8 cellular contexts compared by ENCODE assay signal in genomic region chr11:71813481-71814355, GRCh38. TPM values are rescaled to one million over a fixed set of nuclear protein-coding genes. Genes with fewer than 3 reads are reported as not detected.
DNase-seq lines count a peak whose midpoint lies in the region; ATAC-seq, FAIRE-seq and TF ChIP-seq lines count a peak whose summit lies in the region.
"Not testable (repeated sequence)": the region's sequence is repeated elsewhere in the genome, so short reads cannot be mapped to it uniquely, and the experiment has no call there.

No MANE protein-coding gene starts in this region.

- H3K4me3 Mint-ChIP-seq in activated T-cell treated with anti-CD3 and anti-CD28 coated beads, Interleukin-2, amount 50 U/mL, for 4 hours: peak overlapping the region; percentile 82

- H3K23ac ChIP-seq in H1 (ENCODE audit: insufficient read length): not testable (repeated sequence)

- not testable (repeated sequence) for H2AFZ ChIP-seq in H1 (ENCODE audit: low read length)

- H3K4me3 ChIP-seq in SJCRH30: not testable (repeated sequence)
- H3K4me3 ChIP-seq in H1 (ENCODE audit: extremely low read depth in 1 of 4, insufficient read depth in 2 of 4, low read depth in 3 of 4, low read length in 4 of 4) (peak overlapping the region; percentile 9 to 60 (median 22); a peak in 4 of 8 replicates), left lung (peak overlapping the region; percentile 11 to 36), small intestine (ENCODE audit: low read depth in 1 of 2, low read length in 2 of 2) (peak overlapping the region; percentile 36 to 40), uterus (peak overlapping the region; percentile 44 to 48)

- not testable (repeated sequence) for H4K8ac ChIP-seq in H1 (ENCODE audit: extremely low read depth, insufficient read depth, low read length)

- POLR2A ChIA-PET in GM10248 (lab: Yijun Ruan, JAX); H1 (lab: Charles Lee; ENCODE audit: partially characterized antibody): not testable (repeated sequence)

- TF ChIP-seq EP300 in H1 (IDR thresholded peaks at IDR 0.05; ENCODE audit: borderline replicate concordance in 1 of 2, low read depth in 2 of 2, low read length in 2 of 2): not testable (repeated sequence)

- H3K27ac ChIP-seq in SJCRH30; H1 (ENCODE audit: low read depth, low read length): not testable (repeated sequence)
- H3K27ac ChIP-seq in left lung (peak overlapping the region in 1 of 2 donors; percentile 41), small intestine (ENCODE audit: low read depth in 1 of 2, low read length in 1 of 2) (peak overlapping the region in 1 of 2 donors; percentile 65), uterus (peak overlapping the region; percentile 21 to 57)

- not testable (repeated sequence) for H3K4me1 Mint-ChIP-seq in activated T-cell treated with anti-CD3 and anti-CD28 coated beads, Interleukin-2, amount 50 U/mL, for 4 hours (ENCODE audit: low read depth)

- 0 out of 7 replicates have a peak overlapping the region, but pooled peaks of 1 of the 4 experiments have one; percentile 22 for H3K9ac ChIP-seq in H1 (replicated peaks in 1 of 4; ENCODE audit: extremely low read depth in 1 of 4, low read depth in 3 of 4, low read length in 3 of 4)

- H4K5ac ChIP-seq in H1 (ENCODE audit: insufficient read length, low read depth, low read length): not testable (repeated sequence)

- H2AK5ac ChIP-seq in H1 (ENCODE audit: low read depth, low read length): not testable (repeated sequence)

- H3K56ac ChIP-seq in H1 (replicated peaks; ENCODE audit: insufficient read length, low read depth, low read length): not testable (repeated sequence)

- H3K36me3 Mint-ChIP-seq in activated T-cell treated with anti-CD3 and anti-CD28 coated beads, Interleukin-2, amount 50 U/mL, for 4 hours (ENCODE audit: insufficient read depth): not testable (repeated sequence)

- CTCF ChIA-PET in GM10248 (lab: Yijun Ruan, JAX) (interaction anchor here (3.3 kb wide), 1 partner anchor 13 kb away, joined by 16 read pairs; no protein-coding TSS in a partner anchor), H1 (lab: Charles Lee; ENCODE audit: partially characterized antibody) (interaction anchor here (1.0 to 2.2 kb wide), 3 partner anchors 14 to 700 kb away, joined by 3 to 7 read pairs (median 3); no protein-coding TSS in a partner anchor)

- H3K4ac ChIP-seq in H1 (replicated peaks; ENCODE audit: insufficient read length, low read depth, low read length): not testable (repeated sequence)

- peak; percentile 77 for TF ChIP-seq CTCF in GM10248 (IDR thresholded peaks at IDR 0.05; ENCODE audit: control extremely low read depth, extremely low read depth, low read depth, missing control alignments)
- TF ChIP-seq CTCF in H1 (IDR thresholded peaks at IDR 0.05; ENCODE audit: control extremely low read depth in 1 of 3, insufficient read depth in 1 of 3, low read depth in 1 of 3, low read length in 3 of 3): peak; percentile 67 to 76 (median 71)
- TF ChIP-seq CTCF in left lung (IDR thresholded peaks at IDR 0.05): peak; percentile 70 to 80
- peak; percentile 78 to 87 (median 84) for TF ChIP-seq CTCF in uterus (IDR thresholded peaks at IDR 0.05)

- not testable (repeated sequence) for H2BK15ac ChIP-seq in H1 (ENCODE audit: low read length)

- H3K79me1 ChIP-seq in H1 (ENCODE audit: low read depth, low read length): not testable (repeated sequence)

- TF ChIP-seq POLR2A in H1 (IDR thresholded peaks at IDR 0.05; ENCODE audit: control extremely low read depth in 1 of 2, low read depth in 2 of 2, low read length in 2 of 2); uterus (IDR thresholded peaks at IDR 0.05): not testable (repeated sequence)

- not testable (repeated sequence) for H3K14ac ChIP-seq in H1 (ENCODE audit: insufficient read length)

- not testable (repeated sequence) for H3K27me3 Mint-ChIP-seq in activated T-cell treated with anti-CD3 and anti-CD28 coated beads, Interleukin-2, amount 50 U/mL, for 4 hours (ENCODE audit: low read depth)

- H2BK120ac ChIP-seq in H1 (replicated peaks; ENCODE audit: low read depth, low read length): not testable (repeated sequence)

- not testable (repeated sequence) for H3K9me3 ChIP-seq in SJCRH30 (replicated peaks); H1 (ENCODE audit: insufficient read depth in 2 of 2, low read depth in 1 of 2, low read length in 1 of 2); left lung; small intestine (ENCODE audit: control insufficient read depth, low read depth); uterus

- not testable (repeated sequence) for H4K91ac ChIP-seq in H1 (replicated peaks; ENCODE audit: insufficient read length, low read length)

- ATAC-seq in activated T-cell treated with anti-CD3 and anti-CD28 coated beads, Interleukin-2, amount 50 U/mL, for 4 hours: peak; percentile 87 to 93
- peak; percentile 68 for ATAC-seq in left lung

- H4K20me1 ChIP-seq in H1 (replicated peaks in 1 of 2; ENCODE audit: control insufficient read depth in 1 of 2, insufficient read depth in 2 of 2, low read length in 2 of 2): not testable (repeated sequence)

- peak; percentile 77 for DNase-seq in GM10248 (ENCODE audit: extremely low spot score)
- peak; percentile 89 for DNase-seq in NAMALWA (ENCODE audit: low spot score)
- DNase-seq in SJCRH30: peak; percentile 66 to 74
- peak; percentile 73 for DNase-seq in activated T-cell treated with anti-CD3 and anti-CD28 coated beads, Interleukin-2, amount 50 U/mL, for 4 hours
- peak; percentile 57 to 87 for DNase-seq in H1 (ENCODE audit: low read depth in 1 of 2, low spot score in 2 of 2)
- peak; percentile 84 to 94 for DNase-seq in left lung
- peak; percentile 71 for DNase-seq in small intestine
- peak; percentile 75 to 77 for DNase-seq in uterus

- H3K4me1 ChIP-seq in SJCRH30; H1 (replicated peaks in 1 of 4; ENCODE audit: control insufficient read depth in 3 of 4, insufficient read depth in 4 of 4, low read length in 3 of 4); left lung; small intestine (ENCODE audit: control insufficient read depth in 2 of 2, insufficient read depth in 1 of 2, low read depth in 1 of 2, low read length in 1 of 2); uterus: not testable (repeated sequence)

- H3K9me3 Mint-ChIP-seq in activated T-cell treated with anti-CD3 and anti-CD28 coated beads, Interleukin-2, amount 50 U/mL, for 4 hours: not testable (repeated sequence)

- peak; percentile 57 to 69 for TF ChIP-seq RAD21 in H1 (IDR thresholded peaks at IDR 0.05 in 1 of 2, conservative IDR thresholded peaks at IDR 0.05 in 1 of 2; ENCODE audit: low read depth in 2 of 2, low read length in 2 of 2)

- H3K23me2 ChIP-seq in H1 (ENCODE audit: low read depth, low read length): not testable (repeated sequence)

- not testable (repeated sequence) for H3K18ac ChIP-seq in H1 (ENCODE audit: extremely low read depth, low read length)

- intact Hi-C loops in left lung (cut with DNase I); uterus (cut with DNase I; ENCODE audit: low total_unique reads): not testable (repeated sequence)

- WGBS in H1 (ENCODE audit: extremely low coverage in 1 of 2, insufficient coverage in 1 of 2, insufficient read length in 1 of 2, insufficient replicate concordance in 2 of 2, low coverage in 1 of 2, low lambda C conversion rate in 2 of 2, missing lambda C conversion rate in 1 of 2), 2 experiments: 9% methylated on average over 30 of the region's 46 CpGs; no CpG with 5 or more reads in 1 of the 2 experiments
- WGBS in small intestine, 3 donors: 4 to 11% (median 5%) methylated on average over 22 to 46 of the region's 46 CpGs

- FAIRE-seq in H1 (lab: Jason Lieb, UNC); small intestine (lab: Jason Lieb, UNC): not testable (repeated sequence)

- H2BK5ac ChIP-seq in H1 (ENCODE audit: low read depth, low read length): not testable (repeated sequence)

- H3K27me3 ChIP-seq in SJCRH30; H1 (replicated peaks in 1 of 4; ENCODE audit: control insufficient read depth in 3 of 4, extremely low read depth in 1 of 4, insufficient read depth in 3 of 4, low read length in 3 of 4); left lung; small intestine (ENCODE audit: control insufficient read depth in 2 of 2, insufficient read depth in 2 of 2, low read length in 2 of 2); uterus: not testable (repeated sequence)

- peak overlapping the region in 1 of 2 experiments; percentile 59; a peak in 2 of 4 replicates for H3K4me2 ChIP-seq in H1 (ENCODE audit: insufficient read depth in 1 of 2, low read depth in 2 of 2, low read length in 2 of 2)

- not testable (repeated sequence) for H3K79me2 ChIP-seq in H1 (ENCODE audit: control insufficient read depth in 1 of 2, insufficient read depth in 2 of 2, low read length in 2 of 2)

- H2BK12ac ChIP-seq in H1 (ENCODE audit: low read depth, low read length): not testable (repeated sequence)

- not testable (repeated sequence) for H3K36me3 ChIP-seq in SJCRH30; H1 (ENCODE audit: control insufficient read depth in 2 of 4, insufficient read depth in 4 of 4, low read length in 3 of 4); left lung; small intestine (ENCODE audit: control insufficient read depth in 2 of 2, insufficient read depth in 2 of 2, low read length in 2 of 2); uterus

- H2BK20ac ChIP-seq in H1 (ENCODE audit: low read length): not testable (repeated sequence)

TF ChIP-seq in H1, 55 proteins besides CTCF, POLR2A, EP300 and RAD21 (continues in another document):
- TF ChIP-seq YY1 (IDR thresholded peaks at IDR 0.05; ENCODE audit: low read depth, low read length) (0 out of 2 replicates have a peak, but pooled peaks have one; percentile 6), KDM4A (IDR thresholded peaks at IDR 0.05; ENCODE audit: low read depth, low read length, severe bottlenecking) (peak; percentile 66)

RNA-seq across cellular contexts. Expression of gene DEFB108B, which starts 19.3 kb away (rescaled TPM):
- not detected in 2 replicates for total RNA-seq in SJCRH30 (2014; rRNA removed; shearing (Covaris generic))
- total RNA-seq in activated T-cell treated with anti-CD3 and anti-CD28 coated beads, Interleukin-2, amount 50 U/mL, for 4 hours: not detected
- total RNA-seq in H1 (2021; fragmentation: NEBNext Ultra II Directional; extraction: Animal tissue kit (Norgen Biotek cat#: 25700)): not detected in 2 replicates
- polyA plus RNA-seq in H1 (2011; rRNA removed) (not detected in 2 replicates), small intestine (not detected)
- not detected for polyA plus RNA-seq in H1 (2011; cell fraction: cytosol; rRNA removed)
- not detected for polyA plus RNA-seq in H1 (2011; cell fraction: nucleus; rRNA removed)
- not detected in 4 replicates for polyA plus RNA-seq in H1 (2012, experiment 1 of 2)
- polyA plus RNA-seq in H1 (2012, experiment 2 of 2): not detected
- not detected for polyA plus RNA-seq in H1 (2013, experiment 1 of 2)
- polyA plus RNA-seq in H1 (2013, experiment 2 of 2): not detected
- polyA minus RNA-seq in H1 (2011; rRNA and poly(A)+ RNA removed): not detected in 2 replicates
- not detected for polyA minus RNA-seq in H1 (2011; cell fraction: cytosol; rRNA and poly(A)+ RNA removed)
- not detected for polyA minus RNA-seq in H1 (2011; cell fraction: nucleus; rRNA and poly(A)+ RNA removed)
- total RNA-seq in left lung (not detected), uterus (not detected)
